17 cellular contexts compared by ENCODE assay signal in genomic region chr1:171654705-171655214, GRCh38. TPM values are rescaled to one million over a fixed set of nuclear protein-coding genes. Genes with fewer than 3 reads are reported as not detected.
DNase-seq lines count a peak whose midpoint lies in the region; ATAC-seq and TF ChIP-seq lines count a peak whose summit lies in the region.
"Had no signal": no experiment of that assay in that cellular context is flagged by ENCODE, and none has a peak within 500 bp of the region (broad histone marks: within the 10 kb centered on the region; RNA-seq: fewer than 3 reads in every experiment).

No MANE protein-coding gene starts in this region.

- peaks cover 9% of the 10 kb centered on the region for H3K4me1 Mint-ChIP-seq in activated T-cell treated with anti-CD3 and anti-CD28 coated beads, Interleukin-2, amount 50 U/mL, for 4 hours (ENCODE audit: low read depth)

- H3K9me3 Mint-ChIP-seq in activated T-cell treated with anti-CD3 and anti-CD28 coated beads, Interleukin-2, amount 50 U/mL, for 4 hours: no peaks in the 10 kb centered on the region
- H3K9me3 Mint-ChIP-seq: activated naive CD4-positive, alpha-beta T cell treated with anti-CD3 and anti-CD28 coated beads, Interleukin-2, amount 50 U/mL, for 72 hours; effector memory CD8-positive, alpha-beta T cell; stimulated activated memory B cell treated with anti-CD40 and anti-IgM and Interleukin-4, amounts not matched to agents 10 μg/mL and 1 μg/mL and 100 μg/mL, for 72 hours had no signal

- H3K27me3 ChIP-seq in cardiac muscle cell (no peaks in the 10 kb centered on the region), osteoblast (ENCODE audit: insufficient read depth, low read length) (no peaks in the 10 kb centered on the region)
- H3K27me3 ChIP-seq: SJSA1 had no signal

- H3K36me3 ChIP-seq in cardiac muscle cell (no peaks in the 10 kb centered on the region), osteoblast (ENCODE audit: insufficient read depth, low read length) (no peaks in the 10 kb centered on the region), urinary bladder (ENCODE audit: insufficient read depth) (no peaks in the 10 kb centered on the region)
- H3K36me3 ChIP-seq: SJSA1 had no signal

- no peak for ATAC-seq in activated T-cell treated with anti-CD3 and anti-CD28 coated beads, Interleukin-2, amount 50 U/mL, for 4 hours
- ATAC-seq in GM18868 (IDR thresholded peaks at IDR 0.05; ENCODE audit: unreplicated experiment) (no peak), GM19035 (IDR thresholded peaks at IDR 0.05; ENCODE audit: unreplicated experiment) (no peak), GM18909 (IDR thresholded peaks at IDR 0.05; ENCODE audit: poor library complexity, unreplicated experiment) (no peak)

- H3K4me3 Mint-ChIP-seq in activated T-cell treated with anti-CD3 and anti-CD28 coated beads, Interleukin-2, amount 50 U/mL, for 4 hours: peak overlapping the region; percentile 45
- H3K4me3 Mint-ChIP-seq: activated CD4-positive, alpha-beta T cell treated with anti-CD3 and anti-CD28 coated beads for 36 hours; stimulated activated memory B cell treated with anti-CD40 and anti-IgM and Interleukin-4, amounts not matched to agents 10 μg/mL and 1 μg/mL and 100 μg/mL, for 72 hours had no signal

- H3K4me3 ChIP-seq in cardiac muscle cell (no peak overlapping the region), osteoblast (ENCODE audit: insufficient read depth, low read length) (peak overlapping the region; percentile 42), urinary bladder (ENCODE audit: low read depth, low read length) (no peak overlapping the region)
- H3K4me3 ChIP-seq: A549, SJSA1 had no signal

- DNase-seq in activated T-cell treated with anti-CD3 and anti-CD28 coated beads, Interleukin-2, amount 50 U/mL, for 4 hours: no peak
- DNase-seq in activated T-cell treated with anti-CD3 and anti-CD28 coated beads, Interleukin-2, amount 50 U/mL, for 48 hours: no peak
- DNase-seq in cardiac muscle cell (ENCODE audit: low read depth in 1 of 2, low spot score in 1 of 2): no peak
- no peak for DNase-seq in osteoblast (ENCODE audit: insufficient read length, low spot score, missing footprints)
- DNase-seq: DMS79, NCI-H446 treated with DMSO at 0.1 percent for 48 hours had no signal

- TF ChIP-seq CTCF in cardiac muscle cell (IDR thresholded peaks at IDR 0.05; ENCODE audit: low read depth, low read length): no peak
- TF ChIP-seq CTCF in osteoblast (IDR thresholded peaks at IDR 0.05; ENCODE audit: extremely low read depth, low read depth, low read length): no peak

- peak overlapping the region; percentile 67 for H3K4me2 ChIP-seq in osteoblast (ENCODE audit: insufficient read depth, low read length)

- H3K4me1 ChIP-seq in cardiac muscle cell (ENCODE audit: low read depth) (peaks cover 26% of the 10 kb centered on the region), osteoblast (ENCODE audit: insufficient read depth, low read length) (peaks cover 14% of the 10 kb centered on the region), urinary bladder (ENCODE audit: insufficient read depth) (no peaks in the 10 kb centered on the region)

- H2AFZ ChIP-seq in osteoblast (ENCODE audit: low read length): peak overlapping the region; percentile 92

- H3K9me3 ChIP-seq in cardiac muscle cell (ENCODE audit: low read depth) (no peaks in the 10 kb centered on the region), osteoblast (ENCODE audit: low read depth, low read length) (no peaks in the 10 kb centered on the region)
- H3K9me3 ChIP-seq: A549, SJSA1 had no signal

- no peaks in the 10 kb centered on the region for H4K20me1 ChIP-seq in osteoblast (ENCODE audit: insufficient read depth, low read length)

- H3K27ac ChIP-seq in cardiac muscle cell (peak overlapping the region; percentile 98), osteoblast (ENCODE audit: low read depth, low read length) (peak overlapping the region; percentile 26), urinary bladder (ENCODE audit: low read depth) (peak overlapping the region; percentile 90)
- H3K27ac ChIP-seq: A549, SJSA1 had no signal

- 26% methylated on average over 12 of the region's 12 CpGs for WGBS in urinary bladder

- H3K36me3 Mint-ChIP-seq in activated T-cell treated with anti-CD3 and anti-CD28 coated beads, Interleukin-2, amount 50 U/mL, for 4 hours (ENCODE audit: insufficient read depth): no peaks in the 10 kb centered on the region
- H3K36me3 Mint-ChIP-seq: activated naive CD4-positive, alpha-beta T cell treated with anti-CD3 and anti-CD28 coated beads, Interleukin-2, amount 50 U/mL, for 72 hours; stimulated activated memory B cell treated with anti-CD40 and anti-IgM and Interleukin-4, amounts not matched to agents 10 μg/mL and 1 μg/mL and 100 μg/mL, for 72 hours had no signal

- H3K79me2 ChIP-seq in osteoblast (ENCODE audit: insufficient read depth, low read length): no peaks in the 10 kb centered on the region

- H3K27me3 Mint-ChIP-seq in activated T-cell treated with anti-CD3 and anti-CD28 coated beads, Interleukin-2, amount 50 U/mL, for 4 hours (ENCODE audit: low read depth): peaks cover 14% of the 10 kb centered on the region

RNA-seq across cellular contexts. Expression of gene MYOC, which starts 2.3 kb away (rescaled TPM):
- total RNA-seq in activated T-cell treated with anti-CD3 and anti-CD28 coated beads, Interleukin-2, amount 50 U/mL, for 4 hours: not detected
- total RNA-seq in cardiac muscle cell (0.07 and 0.12 TPM in 2 replicates), osteoblast (not detected in 2 replicates), urinary bladder (1.4 TPM)
- polyA plus RNA-seq in cardiac muscle cell (not detected in 2 replicates), urinary bladder (32.2 TPM)
- total RNA-seq: activated CD4-positive, alpha-beta T cell treated with anti-CD3 and anti-CD28 coated beads for 36 hours; activated naive CD4-positive, alpha-beta T cell treated with anti-CD3 and anti-CD28 coated beads, Interleukin-2, amount 50 U/mL, for 72 hours; LHCN-M2 had no signal
- polyA plus RNA-seq: A549 had no signal

RNA-seq across cellular contexts. Expression of gene MYOCOS, which starts 32.7 kb away (rescaled TPM):
- under 1 TPM in 1 of 3 donors, not detected in 2; 0.13 TPM for total RNA-seq in activated T-cell treated with anti-CD3 and anti-CD28 coated beads, Interleukin-2, amount 50 U/mL, for 4 hours
- not detected in 2 replicates for total RNA-seq in cardiac muscle cell
- 0.10 TPM in 1 of 2 replicates, not detected in the other for polyA plus RNA-seq in cardiac muscle cell
- under 0.01 TPM in 2 replicates for total RNA-seq in osteoblast
- total RNA-seq in urinary bladder: not detected
- polyA plus RNA-seq in urinary bladder: not detected
- total RNA-seq: activated CD4-positive, alpha-beta T cell treated with anti-CD3 and anti-CD28 coated beads for 36 hours; LHCN-M2; SJSA1 had no signal
- polyA plus RNA-seq: A549 had no signal

Comparison
In these comparisons a context has a peak if more than half of its experiments do, and no peak if none do; other contexts are left out.
1. H3K27ac ChIP-seq: peak in every context shown above with its lines; median percentile 98 in cardiac muscle cell; 90 in urinary bladder; 26 in osteoblast.